ENCODE assay signal across 15 cellular contexts in the genomic region with DNA sequence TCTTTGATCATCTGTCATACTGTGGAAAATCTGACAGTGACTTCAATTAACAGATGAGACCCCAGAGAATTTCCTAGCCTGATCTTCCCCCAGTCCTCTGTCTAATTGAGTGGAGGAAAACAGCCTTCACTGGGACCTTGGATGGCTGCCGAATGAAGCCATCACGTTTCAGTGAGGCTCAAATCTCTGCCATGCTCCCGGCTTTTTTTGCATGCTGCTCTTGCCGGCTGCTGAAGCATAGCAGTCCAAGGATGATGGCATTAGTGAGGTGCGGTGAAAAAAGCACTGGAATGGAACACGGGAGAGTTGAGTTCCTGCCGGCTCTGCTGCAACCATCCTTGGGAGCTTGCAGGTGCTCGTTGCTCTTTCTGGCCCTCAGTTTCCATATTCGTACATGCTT.
A peak's percentile ranks its signal among the peaks of the same experiment; 100 is the strongest.
DNase-seq lines count a peak whose midpoint lies in the region; ATAC-seq and TF ChIP-seq lines count a peak whose summit lies in the region.
"Had no signal": no experiment of that assay in that cellular context is flagged by ENCODE, and none has a peak within 500 bp of the region (broad histone marks: within the 10 kb centered on the region; RNA-seq: fewer than 3 reads in every experiment).

No MANE protein-coding gene starts in this region.

- peaks cover 7% of the 10 kb centered on the region for H3K36me3 Mint-ChIP-seq in glutamatergic neuron (ENCODE audit: unreplicated experiment)

- no peak for ATAC-seq in GM18498 (IDR thresholded peaks at IDR 0.05; ENCODE audit: unreplicated experiment)
- ATAC-seq: HepG2 had no signal

- no peak overlapping the region for H3K4me3 Mint-ChIP-seq in glutamatergic neuron (ENCODE audit: unreplicated experiment)
- H3K4me3 Mint-ChIP-seq: B cell; CD4-positive, alpha-beta T cell had no signal

- H3K27ac Mint-ChIP-seq in glutamatergic neuron (ENCODE audit: unreplicated experiment): peak overlapping the region; percentile 9
- H3K27ac Mint-ChIP-seq: B cell; CD4-positive, alpha-beta T cell had no signal

- H3K36me3 ChIP-seq in WERI-Rb-1: no peaks in the 10 kb centered on the region
- H3K36me3 ChIP-seq: HAP-1 had no signal

- H3K27me3 Mint-ChIP-seq in glutamatergic neuron (ENCODE audit: unreplicated experiment): peaks cover 5% of the 10 kb centered on the region
- H3K27me3 Mint-ChIP-seq: B cell; CD4-positive, alpha-beta T cell had no signal

- H3K27ac ChIP-seq in WERI-Rb-1: no peak overlapping the region

- no peaks in the 10 kb centered on the region for H3K9me3 ChIP-seq in WERI-Rb-1 (ENCODE audit: severe bottlenecking)

- DNase-seq in Caki2 (ENCODE audit: low read depth) (peak; percentile 22), NCI-H446 treated with DMSO at 0.1 percent for 48 hours (lab: John Stamatoyannopoulos, UW) (peak; percentile 28), glutamatergic neuron (no peak), renal cortical epithelial cell (ENCODE audit: low read depth) (peak; percentile 53), NCI-H526 treated with DMSO at 0.1 percent for 48 hours (lab: John Stamatoyannopoulos, UW) (no peak), HUDEP-2 (lab: John Stamatoyannopoulos, UW; ENCODE audit: unreplicated experiment in 76 of 76) (no peak), WERI-Rb-1 (no peak)
- DNase-seq: 8988T; C1 segment of cervical spinal cord; CD4-positive, alpha-beta T cell; DMS79 had no signal

- peaks cover 5% of the 10 kb centered on the region for H3K9me3 Mint-ChIP-seq in glutamatergic neuron (ENCODE audit: unreplicated experiment)

- no peak overlapping the region for H3K4me3 ChIP-seq in WERI-Rb-1 (ENCODE audit: low read depth, low read length)
- H3K4me3 ChIP-seq: HAP-1 had no signal

- H3K27me3 ChIP-seq in WERI-Rb-1 (ENCODE audit: insufficient read depth, low read depth, severe bottlenecking): no peaks in the 10 kb centered on the region

- peaks cover 8% of the 10 kb centered on the region for H3K4me1 Mint-ChIP-seq in glutamatergic neuron (ENCODE audit: low read depth, unreplicated experiment)
- H3K4me1 Mint-ChIP-seq: B cell had no signal

- in situ Hi-C loops in Caki2 (cut with HindIII; ENCODE audit: low pct_unique_long_range_greater_than_20kb, low sequenced_read_pairs): no loop called here

- TF ChIP-seq CTCF in glutamatergic neuron (IDR thresholded peaks at IDR 0.05; ENCODE audit: partially characterized antibody, unreplicated experiment): no peak
- no peak for TF ChIP-seq CTCF in WERI-Rb-1 (IDR thresholded peaks at IDR 0.05; ENCODE audit: low read depth, low read length)

Comparison
In these comparisons a context has a peak if more than half of its experiments do, and no peak if none do; other contexts are left out.
1. DNase-seq: peak in Caki2 (single experiment), NCI-H446 treated with DMSO at 0.1 percent for 48 hours (single experiment) and renal cortical epithelial cell (single experiment); none in glutamatergic neuron (single experiment), NCI-H526 treated with DMSO at 0.1 percent for 48 hours (single experiment), HUDEP-2 (0 of 76) and WERI-Rb-1 (single experiment).